1 cellular context compared by ENCODE assay signal in genomic region chr16:8110572-8111514, GRCh38.
TF ChIP-seq lines count a peak whose summit lies in the region.

No MANE protein-coding gene starts in this region.

TF ChIP-seq in K562, 482 proteins besides CTCF, POLR2A, EP300 and RAD21 (continued from another document and continues in another):
- TF ChIP-seq, protein P1, sequence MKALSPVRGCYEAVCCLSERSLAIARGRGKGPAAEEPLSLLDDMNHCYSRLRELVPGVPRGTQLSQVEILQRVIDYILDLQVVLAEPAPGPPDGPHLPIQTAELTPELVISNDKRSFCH (CRISPR knock-in tag; IDR thresholded peaks at IDR 0.05): no peak
- TF ChIP-seq, protein P1 (tag; IDR thresholded peaks at IDR 0.05): 0 out of 2 replicates have a peak, but pooled peaks have one; percentile 45
- TF ChIP-seq ZNF165 (CRISPR knock-in tag; IDR thresholded peaks at IDR 0.05; ENCODE audit: borderline replicate concordance) (no peak), FOXM1 (IDR thresholded peaks at IDR 0.05; ENCODE audit: low read depth) (0 out of 2 replicates have a peak, but pooled peaks have one; percentile 22), FOXM1 (CRISPR knock-in tag; IDR thresholded peaks at IDR 0.05; ENCODE audit: low read depth) (no peak), ELF1 (tag; IDR thresholded peaks at IDR 0.05) (no peak), ERF (CRISPR knock-in tag; IDR thresholded peaks at IDR 0.05) (no peak), XRCC4 (IDR thresholded peaks at IDR 0.05; ENCODE audit: extremely low read depth, insufficient read depth, insufficient read length) (no peak), NONO (IDR thresholded peaks at IDR 0.05; ENCODE audit: low read depth in 2 of 2, low read length in 1 of 2) (no peak), PKNOX1 (IDR thresholded peaks at IDR 0.05) (peak; percentile 82), SFPQ (IDR thresholded peaks at IDR 0.05; ENCODE audit: low read depth, low read length) (no peak), THRAP3 (IDR thresholded peaks at IDR 0.05; ENCODE audit: borderline replicate concordance) (no peak), THRA (IDR thresholded peaks at IDR 0.05) (no peak), ZNF282 (CRISPR knock-in tag; IDR thresholded peaks at IDR 0.05) (no peak), ILF3 (IDR thresholded peaks at IDR 0.05; ENCODE audit: borderline replicate concordance) (no peak), PHB2 (IDR thresholded peaks at IDR 0.05; ENCODE audit: low read depth) (no peak), MAFK (IDR thresholded peaks at IDR 0.05; ENCODE audit: low read length) (peak; percentile 51), IFI16 (CRISPR knock-in tag; IDR thresholded peaks at IDR 0.05) (no peak), FOXP1 (CRISPR knock-in tag; IDR thresholded peaks at IDR 0.05) (no peak), MXD1 (CRISPR knock-in tag; IDR thresholded peaks at IDR 0.05; ENCODE audit: borderline replicate concordance, poor library complexity, severe bottlenecking) (no peak), SP2 (IDR thresholded peaks at IDR 0.05; ENCODE audit: extremely low read depth, low read depth, low read length, poor library complexity, severe bottlenecking) (no peak), SPI1 (IDR thresholded peaks at IDR 0.05; ENCODE audit: borderline replicate concordance, low read depth, low read length) (0 out of 2 replicates have a peak, but pooled peaks have one; percentile 21), ZNF175 (CRISPR knock-in tag; IDR thresholded peaks at IDR 0.05; ENCODE audit: low read depth) (no peak), CHD1 (IDR thresholded peaks at IDR 0.05; ENCODE audit: low read length) (peak; percentile 21), ZNF217 (CRISPR knock-in tag; IDR thresholded peaks at IDR 0.05) (no peak), FOXJ2 (tag; IDR thresholded peaks at IDR 0.05) (0 out of 2 replicates have a peak, but pooled peaks have one; percentile 12), MIER1 (IDR thresholded peaks at IDR 0.05; ENCODE audit: low read depth) (no peak), JUN (IDR thresholded peaks at IDR 0.05; ENCODE audit: borderline replicate concordance, low read depth, low read length) (no peak), JUN (CRISPR knock-in tag; IDR thresholded peaks at IDR 0.05; ENCODE audit: borderline replicate concordance) (no peak), EZH2 (IDR thresholded peaks at IDR 0.05; ENCODE audit: borderline replicate concordance, low read depth, low read length) (no peak), SMARCE1 (IDR thresholded peaks at IDR 0.05) (0 out of 2 replicates have a peak, but pooled peaks have one; percentile 12), ZNF717 (CRISPR knock-in tag; IDR thresholded peaks at IDR 0.05) (no peak), ZKSCAN1 (IDR thresholded peaks at IDR 0.05; ENCODE audit: low read depth, low read length) (no peak), SNRNP70 (optimal IDR thresholded peaks at IDR 0.05; ENCODE audit: low read depth, low read length) (no peak), ZNF232 (CRISPR knock-in tag; IDR thresholded peaks at IDR 0.05) (no peak), NR3C1 (CRISPR knock-in tag; IDR thresholded peaks at IDR 0.05) (no peak), CBX1 (IDR thresholded peaks at IDR 0.05; ENCODE audit: low read depth) (no peak), ZNF253 (CRISPR knock-in tag; conservative IDR thresholded peaks at IDR 0.05) (no peak), BCOR (IDR thresholded peaks at IDR 0.05) (peak; percentile 70; the same call in 1 of the 2 replicates), KDM1A (IDR thresholded peaks at IDR 0.05) (peak in 1 of 2 experiments; percentile 69; a peak in 2 of 4 replicates), TAF9B (IDR thresholded peaks at IDR 0.05; ENCODE audit: partially characterized antibody) (peak; percentile 55), YY1 (IDR thresholded peaks at IDR 0.05; ENCODE audit: borderline replicate concordance in 1 of 3, control insufficient read depth in 1 of 3, extremely low read depth in 1 of 3, insufficient read depth in 3 of 3, insufficient read length in 1 of 3, insufficient replicate concordance in 2 of 3, low read depth in 1 of 3, low read length in 2 of 3) (peak in 1 of 3 experiments; percentile 41), ZNF3 (CRISPR knock-in tag; IDR thresholded peaks at IDR 0.05) (no peak), KAT7 (CRISPR knock-in tag; IDR thresholded peaks at IDR 0.05; ENCODE audit: borderline replicate concordance) (0 out of 2 replicates have a peak, but pooled peaks have one; percentile 63), SRSF1 (IDR thresholded peaks at IDR 0.05; ENCODE audit: low read depth, low read length) (no peak), RBM14 (IDR thresholded peaks at IDR 0.05; ENCODE audit: borderline replicate concordance, insufficient read depth, low read depth, low read length) (no peak), CREBBP (IDR thresholded peaks at IDR 0.05; ENCODE audit: low read depth, low read length) (no peak), MYBL2 (IDR thresholded peaks at IDR 0.05; ENCODE audit: low read depth) (no peak), MYBL2 (CRISPR knock-in tag; IDR thresholded peaks at IDR 0.05; ENCODE audit: borderline replicate concordance) (no peak), RBBP5 (IDR thresholded peaks at IDR 0.05; ENCODE audit: borderline replicate concordance, insufficient read depth, low read length, poor library complexity, severe bottlenecking) (no peak), BRD9 (IDR thresholded peaks at IDR 0.05; ENCODE audit: low read depth, partially characterized antibody) (peak; percentile 75), ZNF583 (CRISPR knock-in tag; IDR thresholded peaks at IDR 0.05) (no peak), TOE1 (IDR thresholded peaks at IDR 0.05; ENCODE audit: borderline replicate concordance) (no peak), TOE1 (CRISPR knock-in tag; IDR thresholded peaks at IDR 0.05; ENCODE audit: borderline replicate concordance, low read depth) (no peak), SNAPC5 (CRISPR knock-in tag; IDR thresholded peaks at IDR 0.05) (no peak), TARDBP (IDR thresholded peaks at IDR 0.05) (no peak), ZNF174 (CRISPR knock-in tag; IDR thresholded peaks at IDR 0.05) (no peak), RFX5 (IDR thresholded peaks at IDR 0.05; ENCODE audit: low read depth, low read length) (no peak), ZNF609 (CRISPR knock-in tag; IDR thresholded peaks at IDR 0.05; ENCODE audit: borderline replicate concordance) (no peak), NCOA1 (IDR thresholded peaks at IDR 0.05; ENCODE audit: low read depth) (no peak), NUFIP1 (IDR thresholded peaks at IDR 0.05; ENCODE audit: partially characterized antibody) (no peak), JUND (IDR thresholded peaks at IDR 0.05; ENCODE audit: borderline replicate concordance, low read depth, low read length) (no peak), JUND (tag; IDR thresholded peaks at IDR 0.05; ENCODE audit: borderline replicate concordance, low read depth, low read length) (peak; percentile 45; the same call in 1 of the 3 replicates), FOXJ3 (CRISPR knock-in tag; IDR thresholded peaks at IDR 0.05) (no peak)
- TF ChIP-seq, protein P2, sequence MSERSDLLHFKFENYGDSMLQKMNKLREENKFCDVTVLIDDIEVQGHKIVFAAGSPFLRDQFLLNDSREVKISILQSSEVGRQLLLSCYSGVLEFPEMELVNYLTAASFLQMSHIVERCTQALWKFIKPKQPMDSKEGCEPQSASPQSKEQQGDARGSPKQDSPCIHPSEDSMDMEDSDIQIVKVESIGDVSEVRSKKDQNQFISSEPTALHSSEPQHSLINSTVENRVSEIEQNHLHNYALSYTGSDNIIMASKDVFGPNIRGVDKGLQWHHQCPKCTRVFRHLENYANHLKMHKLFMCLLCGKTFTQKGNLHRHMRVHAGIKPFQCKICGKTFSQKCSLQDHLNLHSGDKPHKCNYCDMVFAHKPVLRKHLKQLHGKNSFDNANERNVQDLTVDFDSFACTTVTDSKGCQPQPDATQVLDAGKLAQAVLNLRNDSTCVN (CRISPR knock-in tag; IDR thresholded peaks at IDR 0.05): no peak
- TF ChIP-seq, protein P3, sequence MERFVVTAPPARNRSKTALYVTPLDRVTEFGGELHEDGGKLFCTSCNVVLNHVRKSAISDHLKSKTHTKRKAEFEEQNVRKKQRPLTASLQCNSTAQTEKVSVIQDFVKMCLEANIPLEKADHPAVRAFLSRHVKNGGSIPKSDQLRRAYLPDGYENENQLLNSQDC (CRISPR knock-in tag; IDR thresholded peaks at IDR 0.05): no peak
